In genomic region chr14:105201156-105201927, GRCh38 we compare ENCODE assay signal across 11 cellular contexts. TPM values are rescaled to one million over a fixed set of nuclear protein-coding genes. Genes with fewer than 3 reads are reported as not detected.
DNase-seq lines count a peak whose midpoint lies in the region; ATAC-seq and TF ChIP-seq lines count a peak whose summit lies in the region.
"Had no signal": no experiment of that assay in that cellular context is flagged by ENCODE, and none has a peak within 500 bp of the region (broad histone marks: within the 10 kb centered on the region; RNA-seq: fewer than 3 reads in every experiment).

No MANE protein-coding gene starts in this region.

- H3K9me3 Mint-ChIP-seq in glutamatergic neuron (ENCODE audit: unreplicated experiment) (peaks cover 10% of the 10 kb centered on the region), immature natural killer cell (no peaks in the 10 kb centered on the region)
- H3K9me3 Mint-ChIP-seq: CD4-positive, alpha-beta memory T cell had no signal

- H3K27me3 Mint-ChIP-seq in glutamatergic neuron (ENCODE audit: unreplicated experiment) (peaks cover 21% of the 10 kb centered on the region), immature natural killer cell (ENCODE audit: low read depth in 3 of 3) (peaks cover 9 to 28% (median 24%) of the 10 kb centered on the region in 3 donors)

- H3K36me3 Mint-ChIP-seq in glutamatergic neuron (ENCODE audit: unreplicated experiment) = no peaks in the 10 kb centered on the region
- no peaks in the 10 kb centered on the region for H3K36me3 Mint-ChIP-seq in immature natural killer cell
- H3K36me3 Mint-ChIP-seq: CD4-positive, alpha-beta memory T cell had no signal

- DNase-seq in right atrium auricular region (ENCODE audit: low spot score) = no peak
- no peak for DNase-seq in left ventricle myocardium superior
- DNase-seq in OCI-LY7 (ENCODE audit: low spot score) = no peak
- peak; percentile 19 for DNase-seq in glutamatergic neuron
- DNase-seq in upper lobe of right lung = no peak
- no peak for DNase-seq in sciatic nerve (ENCODE audit: low spot score)
- DNase-seq in immature natural killer cell = no peak
- no peak for DNase-seq in testis
- DNase-seq: activated gamma-delta T cell, NCI-H774 had no signal

- no peaks in the 10 kb centered on the region for H3K9me2 ChIP-seq in OCI-LY7 (ENCODE audit: insufficient read depth, low read length)

- POLR2A ChIA-PET in OCI-LY7 (lab: Charles Lee) = interaction anchor here (0.5 kb wide), 1 partner anchor 16 kb away, joined by 3 read pairs; no protein-coding TSS in a partner anchor

- H3K27me3 ChIP-seq in right atrium auricular region = peaks cover 3 to 5% of the 10 kb centered on the region in 2 donors
- peaks cover 33% of the 10 kb centered on the region for H3K27me3 ChIP-seq in upper lobe of right lung
- no peaks in the 10 kb centered on the region for H3K27me3 ChIP-seq in testis

- peak in 1 of 2 donors; percentile 24 for TF ChIP-seq CTCF in right atrium auricular region (IDR thresholded peaks at IDR 0.05)
- peak; percentile 53; the same call in 1 of the 2 replicates for TF ChIP-seq CTCF in OCI-LY7 (conservative IDR thresholded peaks at IDR 0.05; ENCODE audit: low read length)
- TF ChIP-seq CTCF in glutamatergic neuron (IDR thresholded peaks at IDR 0.05; ENCODE audit: partially characterized antibody, unreplicated experiment) = no peak
- peak; percentile 5 for TF ChIP-seq CTCF in upper lobe of right lung (IDR thresholded peaks at IDR 0.05)
- no peak for TF ChIP-seq CTCF in testis (IDR thresholded peaks at IDR 0.05)

- H3K36me3 ChIP-seq in right atrium auricular region (no peaks in the 10 kb centered on the region), OCI-LY7 (ENCODE audit: insufficient read depth, low read length) (no peaks in the 10 kb centered on the region), upper lobe of right lung (no peaks in the 10 kb centered on the region), testis (ENCODE audit: low read depth, missing control alignments) (no peaks in the 10 kb centered on the region)

- H4K20me1 ChIP-seq in OCI-LY7 (ENCODE audit: insufficient read depth, low read length) = no peaks in the 10 kb centered on the region

- TF ChIP-seq POLR2A in testis (IDR thresholded peaks at IDR 0.05) = no peak

- no peaks in the 10 kb centered on the region for H3K79me2 ChIP-seq in OCI-LY7 (ENCODE audit: insufficient read depth, low read depth, low read length)

- H3K4me1 Mint-ChIP-seq in glutamatergic neuron (ENCODE audit: low read depth, unreplicated experiment) (no peaks in the 10 kb centered on the region), immature natural killer cell (no peaks in the 10 kb centered on the region)

- ATAC-seq in left ventricle myocardium superior (no peak), upper lobe of right lung (no peak), sciatic nerve (no peak)

- intact Hi-C loops in left ventricle myocardium superior (cut with micrococcal nuclease) = loop anchor here (5.0 kb wide), 1 partner anchor 151 kb away; no protein-coding TSS in a partner anchor
- intact Hi-C loops in OCI-LY7 (cut with micrococcal nuclease; ENCODE audit: unreplicated experiment) = no loop called here
- intact Hi-C loops in upper lobe of right lung (cut with DNase I) = loop anchor here (5.0 to 10.0 kb wide), 2 partner anchors 83 to 156 kb away; no protein-coding TSS in a partner anchor
- intact Hi-C loops in sciatic nerve (cut with DNase I) = loop anchor here (5.0 kb wide), 1 partner anchor 146 kb away; no protein-coding TSS in a partner anchor
- intact Hi-C loops in testis (cut with DNase I; ENCODE audit: low total_unique reads) = loop anchor here (5.0 to 10.0 kb wide), 3 partner anchors 83 to 326 kb away; partner anchors contain the start of gene TMEM121

- no peak overlapping the region for H3K4me2 ChIP-seq in OCI-LY7 (ENCODE audit: low read length)

- no peak overlapping the region for H2AFZ ChIP-seq in OCI-LY7 (ENCODE audit: low read length)

- WGBS in testis, 2 donors = 50 to 66% methylated on average over 8 to 17 of the region's 28 CpGs

- H3K4me3 Mint-ChIP-seq in glutamatergic neuron (ENCODE audit: unreplicated experiment) = no peak overlapping the region
- no peak overlapping the region for H3K4me3 Mint-ChIP-seq in immature natural killer cell

- H3K4me1 ChIP-seq in right atrium auricular region (peaks cover 0 to 92% of the 10 kb centered on the region in 2 donors), OCI-LY7 (ENCODE audit: insufficient read depth, low read length, poor library complexity, severe bottlenecking) (no peaks in the 10 kb centered on the region), upper lobe of right lung (peaks cover 53% of the 10 kb centered on the region), testis (peaks cover 27% of the 10 kb centered on the region)

- H3K27ac Mint-ChIP-seq in glutamatergic neuron (ENCODE audit: unreplicated experiment) (no peak overlapping the region), immature natural killer cell (no peak overlapping the region)

- H3K9me3 ChIP-seq in right atrium auricular region (no peaks in the 10 kb centered on the region), OCI-LY7 (ENCODE audit: low read length) (no peaks in the 10 kb centered on the region), upper lobe of right lung (no peaks in the 10 kb centered on the region), testis (no peaks in the 10 kb centered on the region)

- no TSS peak for BruUV-seq in OCI-LY7 (replicated peaks; lab: Mats Ljungman, UMichigan)

- CTCF ChIA-PET in OCI-LY7 (lab: Charles Lee; ENCODE audit: unreplicated experiment) = no interaction called here

- H3K4me3 ChIP-seq in right atrium auricular region (no peak overlapping the region), OCI-LY7 (ENCODE audit: low read depth, low read length, poor library complexity, severe bottlenecking) (no peak overlapping the region), upper lobe of right lung (no peak overlapping the region), testis (no peak overlapping the region)

- H3K27ac ChIP-seq in right atrium auricular region (peak overlapping the region; percentile 9 to 22), OCI-LY7 (ENCODE audit: low read depth, low read length, poor library complexity, severe bottlenecking) (no peak overlapping the region), upper lobe of right lung (peak overlapping the region; percentile 30), testis (no peak overlapping the region)

RNA-seq across cellular contexts. Expression of gene NUDT14, which starts 20.2 kb away (rescaled TPM):
- total RNA-seq in right atrium auricular region (10 to 100 TPM; 17.1 to 18.9 TPM), left ventricle myocardium superior (34.7 TPM), OCI-LY7 (2022) (37.0 and 37.5 TPM in 2 replicates), glutamatergic neuron (ENCODE audit: unreplicated experiment) (114 TPM), upper lobe of right lung (59.1 TPM), sciatic nerve (21.7 TPM), testis (10 to 100 TPM; 22.0 to 40.0 TPM)
- 19.5 and 32.1 TPM in 2 replicates for total RNA-seq in OCI-LY7 (2014; rRNA removed; shearing (Covaris generic))
- polyA plus RNA-seq in immature natural killer cell (10 to 100 TPM; 21.9 to 29.7 (median 27.3) TPM), testis (ENCODE audit: insufficient read depth, low read depth, low replicate concordance) (28.1 TPM)

RNA-seq across cellular contexts. Expression of gene JAG2, which starts 32.8 kb away (rescaled TPM):
- total RNA-seq in right atrium auricular region (10 to 100 TPM; 14.5 to 17.3 TPM), left ventricle myocardium superior (33.6 TPM), OCI-LY7 (2022) (6.0 and 6.5 TPM in 2 replicates), glutamatergic neuron (ENCODE audit: unreplicated experiment) (84.1 TPM), upper lobe of right lung (31.2 TPM), sciatic nerve (24.9 TPM), testis (10 to 100 TPM; 20.4 to 21.3 TPM)
- 4.0 and 5.0 TPM in 2 replicates for total RNA-seq in OCI-LY7 (2014; rRNA removed; shearing (Covaris generic))
- polyA plus RNA-seq in immature natural killer cell (under 1 TPM in 2 of 3 donors, not detected in 1; 0.17 to 0.39 TPM), testis (ENCODE audit: insufficient read depth, low read depth, low replicate concordance) (12.9 TPM)
- polyA plus RNA-seq: CD4-positive, alpha-beta memory T cell had no signal

RNA-seq across cellular contexts. Expression of gene BTBD6, which starts 47.0 kb away (rescaled TPM):
- total RNA-seq in right atrium auricular region (10 to 100 TPM; 26.9 to 34.9 TPM), left ventricle myocardium superior (51.6 TPM), OCI-LY7 (2022) (5.7 and 6.9 TPM in 2 replicates), glutamatergic neuron (ENCODE audit: unreplicated experiment) (36.3 TPM), upper lobe of right lung (51.3 TPM), sciatic nerve (34.7 TPM), testis (10 to 100 TPM; 84.1 to 97.6 TPM)
- total RNA-seq in OCI-LY7 (2014; rRNA removed; shearing (Covaris generic)) = 27.9 and 30.0 TPM in 2 replicates
- polyA plus RNA-seq in immature natural killer cell (10 to 100 TPM in 2 of 3 donors, 1 to 10 TPM in 1; 3.7 to 13.3 (median 13.1) TPM), testis (ENCODE audit: insufficient read depth, low read depth, low replicate concordance) (120 TPM)

Comparison
In these comparisons a context has a peak if more than half of its experiments do, and no peak if none do; other contexts are left out.
1. H3K27ac ChIP-seq: peak in right atrium auricular region (2 of 2) and upper lobe of right lung (single experiment); none in OCI-LY7 (single experiment) and testis (0 of 2).
2. CTCF ChIP-seq: peak in OCI-LY7 (single experiment) and upper lobe of right lung (single experiment); none in glutamatergic neuron (single experiment) and testis (0 of 3).